9 cellular contexts compared by ENCODE assay signal in genomic region chr9:112443200-112443599, GRCh38. TPM values are rescaled to one million over a fixed set of nuclear protein-coding genes. Genes with fewer than 3 reads are reported as not detected.
DNase-seq lines count a peak whose midpoint lies in the region; ATAC-seq and TF ChIP-seq lines count a peak whose summit lies in the region.
"Had no signal": no experiment of that assay in that cellular context is flagged by ENCODE, and none has a peak within 500 bp of the region (broad histone marks: within the 10 kb centered on the region; RNA-seq: fewer than 3 reads in every experiment).

No MANE protein-coding gene starts in this region.

- DNase-seq in AG04449 (ENCODE audit: low read depth, low spot score) (no peak), GM12865 (ENCODE audit: low read depth) (peak; percentile 38), fibroblast of lung (ENCODE audit: low read depth in 2 of 2) (peak; percentile 16 to 37), superior temporal gyrus (ENCODE audit: extremely low spot score) (peak; percentile 63), NCI-H774 (lab: John Stamatoyannopoulos, UW) (no peak)
- DNase-seq in stimulated activated effector memory CD8-positive, alpha-beta T cell treated with anti-CD3 and anti-CD28 coated beads, Interleukin-12 subunit alpha, Interleukin-12 subunit beta, amount 100 ng/mL, for 72 hours (ENCODE audit: low spot score in 2 of 2) = no peak

- no peaks in the 10 kb centered on the region for H3K27me3 ChIP-seq in fibroblast of lung (ENCODE audit: control insufficient read depth, insufficient read depth, low read length)

- no peak overlapping the region for H3K9ac ChIP-seq in fibroblast of lung (ENCODE audit: insufficient read depth, low read length)

- H3K4me1 ChIP-seq in fibroblast of lung (ENCODE audit: control insufficient read depth, extremely low read depth, insufficient read depth, low read length) = peaks cover 2% of the 10 kb centered on the region

- H3K4me3 ChIP-seq in AG04449 (ENCODE audit: low read depth, low read length) = no peak overlapping the region
- H3K4me3 ChIP-seq in GM12865 (ENCODE audit: low read depth, low read length) = no peak overlapping the region
- H3K4me3 ChIP-seq in fibroblast of lung (replicated peaks in 1 of 4; ENCODE audit: control extremely low read depth in 1 of 4, insufficient read depth in 1 of 4, low read depth in 3 of 4, low read length in 4 of 4) = no peak overlapping the region

- peaks cover 17% of the 10 kb centered on the region for H3K36me3 Mint-ChIP-seq in stimulated activated effector memory CD8-positive, alpha-beta T cell treated with anti-CD3 and anti-CD28 coated beads, Interleukin-12 subunit alpha, Interleukin-12 subunit beta, amount 100 ng/mL, for 72 hours

- H3K4me2 ChIP-seq in fibroblast of lung (ENCODE audit: extremely low read depth, insufficient read depth, low read length) = no peak overlapping the region

- no peaks in the 10 kb centered on the region for H3K9me3 Mint-ChIP-seq in stimulated activated effector memory CD8-positive, alpha-beta T cell treated with anti-CD3 and anti-CD28 coated beads, Interleukin-12 subunit alpha, Interleukin-12 subunit beta, amount 100 ng/mL, for 72 hours
- H3K9me3 Mint-ChIP-seq: central memory CD8-positive, alpha-beta T cell had no signal

- TF ChIP-seq CTCF in AG04449 (IDR thresholded peaks at IDR 0.05; ENCODE audit: insufficient read depth, low read length, missing control alignments) (peak; percentile 34), GM12865 (IDR thresholded peaks at IDR 0.05; ENCODE audit: insufficient read depth, low read depth, low read length, missing control alignments) (peak; percentile 47), fibroblast of lung (conservative IDR thresholded peaks at IDR 0.05 in 1 of 2, IDR thresholded peaks at IDR 0.05 in 1 of 2; ENCODE audit: low read depth in 1 of 2, low read length in 2 of 2) (peak; percentile 43 to 56)

- H3K4me3 Mint-ChIP-seq in stimulated activated effector memory CD8-positive, alpha-beta T cell treated with anti-CD3 and anti-CD28 coated beads, Interleukin-12 subunit alpha, Interleukin-12 subunit beta, amount 100 ng/mL, for 72 hours = no peak overlapping the region
- H3K4me3 Mint-ChIP-seq: central memory CD8-positive, alpha-beta T cell had no signal

- no peak overlapping the region for H3K27ac ChIP-seq in fibroblast of lung (ENCODE audit: insufficient read depth, low read length)

- H3K4me1 Mint-ChIP-seq in stimulated activated effector memory CD8-positive, alpha-beta T cell treated with anti-CD3 and anti-CD28 coated beads, Interleukin-12 subunit alpha, Interleukin-12 subunit beta, amount 100 ng/mL, for 72 hours = no peaks in the 10 kb centered on the region
- H3K4me1 Mint-ChIP-seq: central memory CD8-positive, alpha-beta T cell had no signal

- peaks cover 3% of the 10 kb centered on the region for H3K36me3 ChIP-seq in fibroblast of lung (ENCODE audit: control insufficient read depth, insufficient read depth, low read length)

- no peaks in the 10 kb centered on the region for H4K20me1 ChIP-seq in fibroblast of lung (ENCODE audit: control insufficient read depth, extremely low read depth, insufficient read depth, low read length)

- no peaks in the 10 kb centered on the region for H3K9me3 ChIP-seq in fibroblast of lung (ENCODE audit: control insufficient read depth, insufficient read depth, low read depth, low read length)

- POLR2A ChIA-PET in AG04449 (lab: Yijun Ruan, JAX) = interaction anchor here (0.7 kb wide), 1 partner anchor 222 kb away, joined by 4 read pairs; no protein-coding TSS in a partner anchor

- no peak overlapping the region for H2AFZ ChIP-seq in fibroblast of lung (ENCODE audit: low read length)

- ATAC-seq in SK-N-SH treated with all-trans-retinoic acid at 6 μM for 48 hours (peak; percentile 40; the same call in 2 of the 3 replicates), GM19324 (IDR thresholded peaks at IDR 0.05; ENCODE audit: low FRiP score, unreplicated experiment) (no peak)
- no peak for ATAC-seq in stimulated activated effector memory CD8-positive, alpha-beta T cell treated with anti-CD3 and anti-CD28 coated beads, Interleukin-12 subunit alpha, Interleukin-12 subunit beta, amount 100 ng/mL, for 72 hours

- no peaks in the 10 kb centered on the region for H3K79me2 ChIP-seq in fibroblast of lung (ENCODE audit: control insufficient read depth, insufficient read depth, low read length)

- CTCF ChIA-PET in AG04449 (lab: Yijun Ruan, JAX) = interaction anchor here (0.9 to 5.2 kb wide), 15 partner anchors 9 to 312 kb away, joined by 3 to 52 read pairs (median 4); no protein-coding TSS in a partner anchor

- H3K27ac Mint-ChIP-seq in stimulated activated effector memory CD8-positive, alpha-beta T cell treated with anti-CD3 and anti-CD28 coated beads, Interleukin-12 subunit alpha, Interleukin-12 subunit beta, amount 100 ng/mL, for 72 hours = no peak overlapping the region

TF ChIP-seq in SK-N-SH treated with all-trans-retinoic acid at 6 μM for 48 hours, 23 proteins besides CTCF, POLR2A, EP300 and RAD21 (continues in another document):
- TF ChIP-seq CSDC2 (CRISPR knock-in tag; IDR thresholded peaks at IDR 0.05) (no peak), TSHZ2 (CRISPR knock-in tag; IDR thresholded peaks at IDR 0.05) (no peak), PPARA (CRISPR knock-in tag; IDR thresholded peaks at IDR 0.05; ENCODE audit: borderline replicate concordance) (no peak), GLIS3 (CRISPR knock-in tag; IDR thresholded peaks at IDR 0.05) (no peak), SNAI2 (CRISPR knock-in tag; IDR thresholded peaks at IDR 0.05) (no peak), POU6F1 (CRISPR knock-in tag; IDR thresholded peaks at IDR 0.05; ENCODE audit: borderline replicate concordance, low read depth) (no peak), ZC3H10 (CRISPR knock-in tag; IDR thresholded peaks at IDR 0.05) (no peak), TOX (CRISPR knock-in tag; IDR thresholded peaks at IDR 0.05; ENCODE audit: borderline replicate concordance) (no peak), ZFP30 (CRISPR knock-in tag; IDR thresholded peaks at IDR 0.05) (no peak), ARNTL (CRISPR knock-in tag; IDR thresholded peaks at IDR 0.05; ENCODE audit: borderline replicate concordance, low read depth) (no peak), TCF4 (CRISPR knock-in tag; IDR thresholded peaks at IDR 0.05; ENCODE audit: borderline replicate concordance) (no peak), ESRRG (CRISPR knock-in tag; IDR thresholded peaks at IDR 0.05) (no peak), ZNF8 (CRISPR knock-in tag; IDR thresholded peaks at IDR 0.05) (no peak), ZFP3 (CRISPR knock-in tag; IDR thresholded peaks at IDR 0.05) (no peak), PATZ1 (CRISPR knock-in tag; IDR thresholded peaks at IDR 0.05; ENCODE audit: borderline replicate concordance) (no peak), OSR1 (CRISPR knock-in tag; IDR thresholded peaks at IDR 0.05) (no peak)

RNA-seq across cellular contexts. Expression of gene KIAA1958, which starts 43.4 kb away (rescaled TPM):
- 2.1 and 3.0 TPM in 2 replicates for total RNA-seq in fibroblast of lung
- polyA plus RNA-seq in fibroblast of lung = 0.75 and 1.1 TPM in 2 replicates
- polyA plus RNA-seq in fibroblast of lung (2012) = 0.56 and 0.58 TPM in 2 replicates
- polyA minus RNA-seq in fibroblast of lung (ENCODE audit: low replicate concordance) = 4.6 and 5.6 TPM in 2 replicates

Comparison
In these comparisons a context has a peak if more than half of its experiments do, and no peak if none do; other contexts are left out.
1. DNase-seq: peak in GM12865 (single experiment), fibroblast of lung (2 of 2) and superior temporal gyrus (single experiment); none in AG04449 (single experiment), NCI-H774 (single experiment) and stimulated activated effector memory CD8-positive, alpha-beta T cell treated with anti-CD3 and anti-CD28 coated beads, Interleukin-12 subunit alpha, Interleukin-12 subunit beta, amount 100 ng/mL, for 72 hours (0 of 2).
2. Peak in every context shown above with its lines, with median percentiles within 50 percentile points of each other: CTCF ChIP-seq.